ENCODE assay signal across 1 cellular context in genomic region chr5:103139264-103139865, GRCh38.
A peak's percentile ranks its signal among the peaks of the same experiment; 100 is the strongest.
TF ChIP-seq lines count a peak whose summit lies in the region.

No MANE protein-coding gene starts in this region.

TF ChIP-seq in H1, 55 proteins besides CTCF, POLR2A, EP300 and RAD21:
- TF ChIP-seq TEAD4 (IDR thresholded peaks at IDR 0.05; ENCODE audit: low read depth, low read length) (peak; percentile 56; the same call in 1 of the 2 replicates), SP1 (IDR thresholded peaks at IDR 0.05; ENCODE audit: low read depth, low read length) (no peak)
